Comparison of ENCODE assay signal across 8 cellular contexts in the genomic region with DNA sequence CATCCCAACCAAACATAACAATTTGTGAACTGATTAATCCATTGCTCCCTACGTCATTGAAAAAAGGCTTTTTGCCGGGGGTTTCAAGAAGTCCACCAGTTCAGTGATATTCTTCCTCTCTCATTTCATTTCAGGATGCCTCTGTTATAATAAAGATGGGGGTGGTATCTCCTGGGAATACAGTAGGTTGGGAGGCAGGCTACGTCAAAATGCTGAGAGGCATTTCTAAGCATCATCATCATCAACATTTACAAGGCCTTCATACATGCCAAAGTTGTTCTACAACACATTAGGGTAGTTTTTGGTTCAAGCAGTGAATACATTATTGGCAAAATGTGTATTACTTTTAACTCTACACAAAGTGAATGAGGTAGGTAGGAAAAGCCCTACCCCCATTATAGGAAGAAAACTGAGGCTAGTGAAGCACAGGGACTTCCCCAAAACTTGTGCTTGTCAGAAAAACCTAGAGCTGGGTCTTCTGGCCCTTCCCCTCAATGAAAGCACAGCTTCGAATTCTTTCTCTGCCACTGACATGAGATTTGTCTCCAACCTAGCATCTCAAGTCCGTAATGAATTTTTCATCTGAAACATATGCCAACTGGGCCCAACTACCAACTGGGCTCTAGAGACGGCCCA.
DNase-seq lines count a peak whose midpoint lies in the region; ATAC-seq and TF ChIP-seq lines count a peak whose summit lies in the region.

No MANE protein-coding gene starts in this region.

- no peaks in the 10 kb centered on the region for H3K36me3 ChIP-seq in endocrine pancreas (ENCODE audit: control insufficient read depth, insufficient read depth, low read length)
- no peaks in the 10 kb centered on the region for H3K36me3 ChIP-seq in parathyroid adenoma (ENCODE audit: control insufficient read depth, insufficient read depth, low read length)

- H3K4me1 ChIP-seq in endocrine pancreas (ENCODE audit: control insufficient read depth, insufficient read depth, low read length) (no peaks in the 10 kb centered on the region), parathyroid adenoma (peaks cover 4% of the 10 kb centered on the region)

- H3K9ac ChIP-seq in endocrine pancreas (ENCODE audit: control insufficient read depth, insufficient read depth, low read length) (peak overlapping the region; percentile 93), parathyroid adenoma (peak overlapping the region; percentile 68)

- H3K27me3 ChIP-seq in endocrine pancreas (ENCODE audit: control insufficient read depth, insufficient read depth, low read length) (no peaks in the 10 kb centered on the region), parathyroid adenoma (ENCODE audit: control insufficient read depth, insufficient read depth, low read length) (peaks cover 8% of the 10 kb centered on the region)

- H3K4me3 ChIP-seq in GM08714 (ENCODE audit: low read length) (peak overlapping the region; percentile 78), endocrine pancreas (ENCODE audit: control insufficient read depth, insufficient read depth, low read length) (peak overlapping the region; percentile 81), parathyroid adenoma (ENCODE audit: low read depth, low read length) (peak overlapping the region; percentile 80)

- no peaks in the 10 kb centered on the region for H3K9me3 ChIP-seq in endocrine pancreas (ENCODE audit: control insufficient read depth, low read length)
- no peaks in the 10 kb centered on the region for H3K9me3 ChIP-seq in parathyroid adenoma (ENCODE audit: control insufficient read depth, low read length)

- peaks cover 4% of the 10 kb centered on the region for H3K79me2 ChIP-seq in parathyroid adenoma

- H3K27ac ChIP-seq in parathyroid adenoma: peak overlapping the region; percentile 87

- no peak for TF ChIP-seq CTCF in parathyroid adenoma (IDR thresholded peaks at IDR 0.05)

- ATAC-seq in GM21825 (IDR thresholded peaks at IDR 0.05; ENCODE audit: unreplicated experiment): peak; percentile 5

- H2AFZ ChIP-seq in parathyroid adenoma: peak overlapping the region; percentile 97

- peak; percentile 18 for DNase-seq in MV-4-11 (lab: John Stamatoyannopoulos, UW)
- DNase-seq in Ammon's horn (ENCODE audit: low spot score): no peak
- DNase-seq in HEK293T (ENCODE audit: extremely low spot score): no peak
- DNase-seq in NCI-H1694 treated with DMSO at 0.1 percent for 48 hours (lab: John Stamatoyannopoulos, UW): no peak

- peak overlapping the region; percentile 70 for H3K4me2 ChIP-seq in parathyroid adenoma (ENCODE audit: low read length)

- POLR2A ChIA-PET in HEK293T (lab: Yijun Ruan, JAX): interaction anchor here (0.8 to 2.7 kb wide), 6 partner anchors 10 to 898 kb away, joined by 3 to 14 read pairs (median 3); a partner anchor contains a TSS

- CTCF ChIA-PET in HEK293T (lab: Yijun Ruan, JAX): interaction anchor here (0.5 to 0.8 kb wide), 3 partner anchors 29 to 1301 kb away, joined by 3 to 4 read pairs (median 3); no protein-coding TSS in a partner anchor

TF ChIP-seq in HEK293T, 16 proteins besides CTCF, POLR2A, EP300 and RAD21:
- TF ChIP-seq TARDBP (IDR thresholded peaks at IDR 0.05): no peak
- TF ChIP-seq HDGF (IDR thresholded peaks at IDR 0.05; ENCODE audit: borderline replicate concordance): no peak
- no peak for TF ChIP-seq FOXA1 (IDR thresholded peaks at IDR 0.05)
- TF ChIP-seq, protein P1, sequence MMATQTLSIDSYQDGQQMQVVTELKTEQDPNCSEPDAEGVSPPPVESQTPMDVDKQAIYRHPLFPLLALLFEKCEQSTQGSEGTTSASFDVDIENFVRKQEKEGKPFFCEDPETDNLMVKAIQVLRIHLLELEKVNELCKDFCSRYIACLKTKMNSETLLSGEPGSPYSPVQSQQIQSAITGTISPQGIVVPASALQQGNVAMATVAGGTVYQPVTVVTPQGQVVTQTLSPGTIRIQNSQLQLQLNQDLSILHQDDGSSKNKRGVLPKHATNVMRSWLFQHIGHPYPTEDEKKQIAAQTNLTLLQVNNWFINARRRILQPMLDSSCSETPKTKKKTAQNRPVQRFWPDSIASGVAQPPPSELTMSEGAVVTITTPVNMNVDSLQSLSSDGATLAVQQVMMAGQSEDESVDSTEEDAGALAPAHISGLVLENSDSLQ (IDR thresholded peaks at IDR 0.05): no peak
- no peak for TF ChIP-seq ZNF384 (IDR thresholded peaks at IDR 0.05)
- TF ChIP-seq CTBP1 (IDR thresholded peaks at IDR 0.05; ENCODE audit: borderline replicate concordance): no peak
- TF ChIP-seq SUZ12 (IDR thresholded peaks at IDR 0.05): no peak
- TF ChIP-seq L3MBTL2 (conservative IDR thresholded peaks at IDR 0.05): no peak
- TF ChIP-seq NFRKB (IDR thresholded peaks at IDR 0.05): no peak
- no peak for TF ChIP-seq BHLHE40 (IDR thresholded peaks at IDR 0.05; ENCODE audit: borderline replicate concordance)
- no peak for TF ChIP-seq ELF4 (IDR thresholded peaks at IDR 0.05)
- no peak for TF ChIP-seq FOXK2 (IDR thresholded peaks at IDR 0.05)
- TF ChIP-seq LEF1 (IDR thresholded peaks at IDR 0.05; ENCODE audit: borderline replicate concordance): no peak
- no peak for TF ChIP-seq SP1 (IDR thresholded peaks at IDR 0.05)
- TF ChIP-seq FOXM1 (IDR thresholded peaks at IDR 0.05; ENCODE audit: borderline replicate concordance): no peak
- TF ChIP-seq ARNT (IDR thresholded peaks at IDR 0.05): no peak
